ENCODE assay signal across 9 cellular contexts in the genomic region with DNA sequence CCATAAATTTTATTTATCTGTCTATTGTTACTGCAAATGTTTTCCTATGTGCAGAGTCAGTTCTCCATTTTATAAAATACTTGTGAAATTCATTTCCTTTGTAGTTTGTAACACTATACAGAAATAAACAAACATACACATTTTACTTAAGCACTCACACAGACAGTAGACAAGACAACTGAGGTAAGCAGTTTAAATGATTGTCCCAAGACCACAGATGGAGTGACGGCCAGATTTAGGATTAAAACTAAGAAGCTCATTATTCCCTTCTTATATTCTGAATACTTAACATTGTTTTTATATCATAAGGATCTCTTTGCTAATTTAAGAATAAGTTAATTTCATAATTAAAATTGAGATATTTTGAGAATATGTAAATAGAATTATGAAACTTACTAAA.
DNase-seq lines count a peak whose midpoint lies in the region; ATAC-seq and TF ChIP-seq lines count a peak whose summit lies in the region.
"Had no signal": no experiment of that assay in that cellular context is flagged by ENCODE, and none has a peak within 500 bp of the region (broad histone marks: within the 10 kb centered on the region; RNA-seq: fewer than 3 reads in every experiment).

No MANE protein-coding gene starts in this region.

- intact Hi-C loops in right cardiac atrium (cut with DNase I) = no loop called here

- peaks cover 5% of the 10 kb centered on the region for H3K36me3 Mint-ChIP-seq in activated CD8-positive, alpha-beta memory T cell treated with anti-CD3 and anti-CD28 coated beads, Interleukin-2, amount 10 ng/mL, durations not matched to agents 7 days and 5 days
- H3K36me3 Mint-ChIP-seq in activated CD8-positive, alpha-beta T cell treated with anti-CD3 and anti-CD28 coated beads, Interleukin-2, amount 10 ng/mL, durations not matched to agents 7 days and 5 days (ENCODE audit: low read depth) = no peaks in the 10 kb centered on the region

- TF ChIP-seq CTCF in thoracic aorta (IDR thresholded peaks at IDR 0.05) (no peak), GM10248 (IDR thresholded peaks at IDR 0.05; ENCODE audit: control extremely low read depth, extremely low read depth, low read depth, missing control alignments) (no peak)

- 55% methylated on average over 1 of the region's 1 CpG for WGBS in right cardiac atrium

- H3K27me3 ChIP-seq in right cardiac atrium (ENCODE audit: control insufficient read depth, insufficient read depth) (no peaks in the 10 kb centered on the region), thoracic aorta (replicated peaks; ENCODE audit: insufficient read depth) (no peaks in the 10 kb centered on the region)

- no peaks in the 10 kb centered on the region for H3K36me3 ChIP-seq in thoracic aorta

- no peak for ATAC-seq in activated CD8-positive, alpha-beta memory T cell treated with anti-CD3 and anti-CD28 coated beads, Interleukin-2, amount 10 ng/mL, durations not matched to agents 7 days and 5 days
- ATAC-seq in activated CD8-positive, alpha-beta T cell treated with anti-CD3 and anti-CD28 coated beads, Interleukin-2, amount 10 ng/mL, durations not matched to agents 7 days and 5 days = no peak
- peak in 1 of 2 donors; percentile 41 for ATAC-seq in right cardiac atrium
- no peak for ATAC-seq in thoracic aorta (ENCODE audit: insufficient number of reproducible peaks, low FRiP score, low read depth)

- H3K4me1 ChIP-seq in right cardiac atrium (ENCODE audit: control insufficient read depth, insufficient read depth, low read length) (peaks cover 4% of the 10 kb centered on the region), thoracic aorta (ENCODE audit: control insufficient read depth in 1 of 2, low read depth in 2 of 2) (peaks cover 24 to 26% of the 10 kb centered on the region in 2 donors)

- peak overlapping the region; percentile 67 for H3K4me3 Mint-ChIP-seq in activated CD8-positive, alpha-beta memory T cell treated with anti-CD3 and anti-CD28 coated beads, Interleukin-2, amount 10 ng/mL, durations not matched to agents 7 days and 5 days
- H3K4me3 Mint-ChIP-seq in activated CD8-positive, alpha-beta T cell treated with anti-CD3 and anti-CD28 coated beads, Interleukin-2, amount 10 ng/mL, durations not matched to agents 7 days and 5 days = peak overlapping the region; percentile 70

- no peaks in the 10 kb centered on the region for H3K9me3 ChIP-seq in right cardiac atrium (ENCODE audit: control insufficient read depth, low read length)
- H3K9me3 ChIP-seq in thoracic aorta = no peaks in the 10 kb centered on the region

- H3K4me3 ChIP-seq in right cardiac atrium (ENCODE audit: low read length) (peak overlapping the region; percentile 56), thoracic aorta (peak overlapping the region; percentile 67)

- POLR2A ChIA-PET in activated CD8-positive, alpha-beta T cell treated with anti-CD3 and anti-CD28 coated beads, Interleukin-2, amount 10 ng/mL, durations not matched to agents 7 days and 5 days (lab: Charles Lee) = interaction anchor here (1.2 kb wide), 1 partner anchor 197 kb away, joined by 11 read pairs; no protein-coding TSS in a partner anchor
- POLR2A ChIA-PET in GM10248 (lab: Yijun Ruan, JAX) = no interaction called here

- H3K27ac Mint-ChIP-seq in activated CD8-positive, alpha-beta memory T cell treated with anti-CD3 and anti-CD28 coated beads, Interleukin-2, amount 10 ng/mL, durations not matched to agents 7 days and 5 days = peak overlapping the region; percentile 80
- peak overlapping the region; percentile 71 for H3K27ac Mint-ChIP-seq in activated CD8-positive, alpha-beta T cell treated with anti-CD3 and anti-CD28 coated beads, Interleukin-2, amount 10 ng/mL, durations not matched to agents 7 days and 5 days

- no peaks in the 10 kb centered on the region for H3K27me3 Mint-ChIP-seq in activated CD8-positive, alpha-beta memory T cell treated with anti-CD3 and anti-CD28 coated beads, Interleukin-2, amount 10 ng/mL, durations not matched to agents 7 days and 5 days
- no peaks in the 10 kb centered on the region for H3K27me3 Mint-ChIP-seq in activated CD8-positive, alpha-beta T cell treated with anti-CD3 and anti-CD28 coated beads, Interleukin-2, amount 10 ng/mL, durations not matched to agents 7 days and 5 days (ENCODE audit: low read depth)

- peaks cover 13% of the 10 kb centered on the region for H3K4me1 Mint-ChIP-seq in activated CD8-positive, alpha-beta memory T cell treated with anti-CD3 and anti-CD28 coated beads, Interleukin-2, amount 10 ng/mL, durations not matched to agents 7 days and 5 days
- peaks cover 14% of the 10 kb centered on the region for H3K4me1 Mint-ChIP-seq in activated CD8-positive, alpha-beta T cell treated with anti-CD3 and anti-CD28 coated beads, Interleukin-2, amount 10 ng/mL, durations not matched to agents 7 days and 5 days (ENCODE audit: low read depth)

- DNase-seq in activated CD8-positive, alpha-beta memory T cell treated with anti-CD3 and anti-CD28 coated beads, Interleukin-2, amount 10 ng/mL, durations not matched to agents 7 days and 5 days = no peak
- DNase-seq in activated CD8-positive, alpha-beta memory T cell treated with anti-CD3 and anti-CD28 coated beads for 24 hours = no peak
- DNase-seq in activated CD8-positive, alpha-beta T cell treated with anti-CD3 and anti-CD28 coated beads, Interleukin-2, amount 10 ng/mL, durations not matched to agents 7 days and 5 days = no peak
- DNase-seq in right cardiac atrium (no peak), thoracic aorta (ENCODE audit: low spot score) (no peak), NCI-H524 treated with DMSO at 0.1 percent for 48 hours (lab: John Stamatoyannopoulos, UW) (no peak), GM10248 (ENCODE audit: extremely low spot score) (no peak), NCI-H2196 treated with DMSO at 0.1 percent for 48 hours (lab: John Stamatoyannopoulos, UW; ENCODE audit: unreplicated experiment) (no peak)

- CTCF ChIA-PET in activated CD8-positive, alpha-beta memory T cell treated with anti-CD3 and anti-CD28 coated beads, Interleukin-2, amount 10 ng/mL, durations not matched to agents 7 days and 5 days (lab: Charles Lee) = interaction anchor here (1.6 kb wide), 1 partner anchor 197 kb away, joined by 6 read pairs; a partner anchor contains a TSS
- CTCF ChIA-PET in activated CD8-positive, alpha-beta T cell treated with anti-CD3 and anti-CD28 coated beads, Interleukin-2, amount 10 ng/mL, durations not matched to agents 7 days and 5 days (lab: Charles Lee) = no interaction called here
- CTCF ChIA-PET in GM10248 (lab: Yijun Ruan, JAX) = interaction anchor here (0.8 to 1.7 kb wide), 3 partner anchors 10 to 197 kb away, joined by 3 to 6 read pairs (median 4); a partner anchor contains a TSS

- H3K27ac ChIP-seq in right cardiac atrium (ENCODE audit: low read length) (no peak overlapping the region), thoracic aorta (no peak overlapping the region)
- H3K27ac ChIP-seq: C4-2B had no signal

- H3K9me3 Mint-ChIP-seq in activated CD8-positive, alpha-beta memory T cell treated with anti-CD3 and anti-CD28 coated beads, Interleukin-2, amount 10 ng/mL, durations not matched to agents 7 days and 5 days (ENCODE audit: low read depth) = peaks cover 2% of the 10 kb centered on the region
- no peaks in the 10 kb centered on the region for H3K9me3 Mint-ChIP-seq in activated CD8-positive, alpha-beta T cell treated with anti-CD3 and anti-CD28 coated beads, Interleukin-2, amount 10 ng/mL, durations not matched to agents 7 days and 5 days (ENCODE audit: insufficient read depth)
